ENCODE assay signal across 18 cellular contexts in the genomic region with DNA sequence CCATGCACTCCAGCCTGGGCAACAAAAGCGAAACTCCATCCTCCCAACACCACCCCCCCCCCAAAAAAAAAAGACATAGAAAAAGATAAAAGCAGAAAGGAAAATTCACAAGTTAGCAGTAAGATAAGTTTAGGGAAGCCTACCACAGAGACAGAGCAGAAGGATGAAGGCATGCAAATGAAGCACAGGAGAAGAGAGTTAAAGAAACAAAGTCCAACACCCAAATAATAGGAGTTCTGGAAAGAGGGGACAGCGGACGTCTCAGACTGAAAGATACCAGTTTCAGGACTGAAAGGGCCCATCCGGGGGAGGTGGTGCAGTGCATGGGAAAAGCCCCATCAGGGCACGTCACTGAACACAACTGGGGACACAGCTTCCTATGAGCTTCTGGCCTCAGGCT. TPM values are rescaled to one million over a fixed set of nuclear protein-coding genes. Genes with fewer than 3 reads are reported as not detected.
DNase-seq lines count a peak whose midpoint lies in the region; ATAC-seq and TF ChIP-seq lines count a peak whose summit lies in the region.
"Had no signal": no experiment of that assay in that cellular context is flagged by ENCODE, and none has a peak within 500 bp of the region (broad histone marks: within the 10 kb centered on the region; RNA-seq: fewer than 3 reads in every experiment).

No MANE protein-coding gene starts in this region.

- H3K9me3 Mint-ChIP-seq in activated T-cell treated with anti-CD3 and anti-CD28 coated beads, Interleukin-2, amount 50 U/mL, for 24 hours: no peaks in the 10 kb centered on the region
- H3K9me3 Mint-ChIP-seq in CD8-positive, alpha-beta T cell: no peaks in the 10 kb centered on the region
- no peaks in the 10 kb centered on the region for H3K9me3 Mint-ChIP-seq in naive thymus-derived CD8-positive, alpha-beta T cell
- H3K9me3 Mint-ChIP-seq: HFFc6 had no signal

- no peaks in the 10 kb centered on the region for H3K27me3 ChIP-seq in CD8-positive, alpha-beta T cell (ENCODE audit: insufficient read depth, low read length)

- ATAC-seq in CD8-positive, alpha-beta T cell: no peak
- no peak for ATAC-seq in naive thymus-derived CD8-positive, alpha-beta T cell
- no peak for ATAC-seq in HG03135 (IDR thresholded peaks at IDR 0.05; ENCODE audit: unreplicated experiment)

- peak overlapping the region; percentile 61 for H3K27ac Mint-ChIP-seq in activated T-cell treated with anti-CD3 and anti-CD28 coated beads, Interleukin-2, amount 50 U/mL, for 24 hours
- H3K27ac Mint-ChIP-seq in CD8-positive, alpha-beta T cell: peak overlapping the region; percentile 76
- peak overlapping the region in 7 of 10 donors; percentile 3 to 91 (median 68) for H3K27ac Mint-ChIP-seq in naive thymus-derived CD8-positive, alpha-beta T cell

- peaks cover 51% of the 10 kb centered on the region for H3K4me1 Mint-ChIP-seq in activated T-cell treated with anti-CD3 and anti-CD28 coated beads, Interleukin-2, amount 50 U/mL, for 24 hours (ENCODE audit: low read depth)
- H3K4me1 Mint-ChIP-seq in CD8-positive, alpha-beta T cell (ENCODE audit: low read depth): peaks cover 26% of the 10 kb centered on the region
- peaks cover 15 to 42% (median 16%) of the 10 kb centered on the region in 4 donors for H3K4me1 Mint-ChIP-seq in naive thymus-derived CD8-positive, alpha-beta T cell

- H3K36me3 ChIP-seq in CD8-positive, alpha-beta T cell (ENCODE audit: insufficient read depth, low read length): peaks cover 11% of the 10 kb centered on the region

- POLR2A ChIA-PET in CD8-positive, alpha-beta T cell (lab: Charles Lee): interaction anchor here (1.3 kb wide), 1 partner anchor 25 kb away, joined by 3 read pairs; no protein-coding TSS in a partner anchor
- POLR2A ChIA-PET in naive thymus-derived CD8-positive, alpha-beta T cell (lab: Charles Lee): no interaction called here

- no peak overlapping the region for H3K4me3 Mint-ChIP-seq in activated T-cell treated with anti-CD3 and anti-CD28 coated beads, Interleukin-2, amount 50 U/mL, for 24 hours
- H3K4me3 Mint-ChIP-seq in CD8-positive, alpha-beta T cell: no peak overlapping the region
- no peak overlapping the region for H3K4me3 Mint-ChIP-seq in naive thymus-derived CD8-positive, alpha-beta T cell
- H3K4me3 Mint-ChIP-seq: HFFc6 had no signal

- H3K9me3 ChIP-seq in CD8-positive, alpha-beta T cell (ENCODE audit: low read length): no peaks in the 10 kb centered on the region

- DNase-seq in activated T-cell treated with anti-CD3 and anti-CD28 coated beads, Interleukin-2, amount 50 U/mL, for 24 hours: peak; percentile 24
- DNase-seq in activated T-cell treated with anti-CD3 and anti-CD28 coated beads for 4 hours: no peak
- no peak for DNase-seq in CD8-positive, alpha-beta T cell
- DNase-seq in naive thymus-derived CD8-positive, alpha-beta T cell: no peak
- DNase-seq in cortex of kidney (lab: John Stamatoyannopoulos, UW): no peak
- DNase-seq in NCI-H1092 treated with DMSO at 0.1 percent for 48 hours (lab: John Stamatoyannopoulos, UW): no peak
- DNase-seq: DND-41, HFFc6, KBM-7, MV-4-11, NCI-H1436, NCI-H2029 treated with DMSO at 0.1 percent for 48 hours, NCI-H2171 treated with DMSO at 0.1 percent for 48 hours, NCI-H446 treated with DMSO at 0.1 percent for 48 hours, NCI-H774, RPMI8226 had no signal

- TF ChIP-seq CTCF in CD8-positive, alpha-beta T cell (IDR thresholded peaks at IDR 0.05): no peak
- no peak for TF ChIP-seq CTCF in VCaP (conservative IDR thresholded peaks at IDR 0.05)

- intact Hi-C loops in CD8-positive, alpha-beta T cell (cut with DNase I, micrococcal nuclease): no loop called here

- H3K27ac ChIP-seq in CD8-positive, alpha-beta T cell (ENCODE audit: low read depth, low read length): no peak overlapping the region
- H3K27ac ChIP-seq in VCaP: peak overlapping the region; percentile 96

- peaks cover 92% of the 10 kb centered on the region for H3K36me3 Mint-ChIP-seq in activated T-cell treated with anti-CD3 and anti-CD28 coated beads, Interleukin-2, amount 50 U/mL, for 24 hours (ENCODE audit: low read depth)
- H3K36me3 Mint-ChIP-seq in CD8-positive, alpha-beta T cell: peaks cover 62% of the 10 kb centered on the region
- H3K36me3 Mint-ChIP-seq in naive thymus-derived CD8-positive, alpha-beta T cell: peaks cover 0 to 51% (median 11%) of the 10 kb centered on the region in 3 donors

- CTCF ChIA-PET in CD8-positive, alpha-beta T cell (lab: Charles Lee): interaction anchor here (1.9 to 10.4 kb wide), 3 partner anchors 9 to 285 kb away, joined by 6 to 72 read pairs (median 14); no protein-coding TSS in a partner anchor

- H3K4me3 ChIP-seq in CD8-positive, alpha-beta T cell (ENCODE audit: low read depth, low read length): no peak overlapping the region

- no peaks in the 10 kb centered on the region for H3K27me3 Mint-ChIP-seq in activated T-cell treated with anti-CD3 and anti-CD28 coated beads, Interleukin-2, amount 50 U/mL, for 24 hours
- H3K27me3 Mint-ChIP-seq in CD8-positive, alpha-beta T cell (ENCODE audit: low read depth): no peaks in the 10 kb centered on the region
- H3K27me3 Mint-ChIP-seq in naive thymus-derived CD8-positive, alpha-beta T cell: no peaks in the 10 kb centered on the region

- H3K4me1 ChIP-seq in CD8-positive, alpha-beta T cell (ENCODE audit: insufficient read depth, low read length): peaks cover 10% of the 10 kb centered on the region

RNA-seq across cellular contexts. Expression of gene OTULIN, which starts 54.3 kb away (rescaled TPM):
- 100 to 1,000 TPM; 135 to 140 TPM for total RNA-seq in CD8-positive, alpha-beta T cell
- 10 to 100 TPM; 68.1 to 77.0 TPM for total RNA-seq in naive thymus-derived CD8-positive, alpha-beta T cell
- polyA plus RNA-seq in naive thymus-derived CD8-positive, alpha-beta T cell: 10 to 100 TPM; 15.7 to 22.7 (median 17.2) TPM
